In genomic region chr9:115034801-115035200, GRCh38 we compare ENCODE assay signal across 12 cellular contexts.
DNase-seq lines count a peak whose midpoint lies in the region; ATAC-seq and TF ChIP-seq lines count a peak whose summit lies in the region.
"Had no signal": no experiment of that assay in that cellular context is flagged by ENCODE, and none has a peak within 500 bp of the region (broad histone marks: within the 10 kb centered on the region; RNA-seq: fewer than 3 reads in every experiment).

No MANE protein-coding gene starts in this region.

- intact Hi-C loops in dendritic cell treated with granulocyte-macrophage colony-stimulating factor and Interleukin-4, amounts not matched to agents 40 ng/mL and 50 ng/mL, for 4 days (cut with micrococcal nuclease): no loop called here

- H3K27me3 Mint-ChIP-seq in dendritic cell treated with granulocyte-macrophage colony-stimulating factor and Interleukin-4, amounts not matched to agents 40 ng/mL and 50 ng/mL, for 4 days: peaks cover 32% of the 10 kb centered on the region
- no peaks in the 10 kb centered on the region for H3K27me3 Mint-ChIP-seq in effector memory CD8-positive, alpha-beta T cell

- peak overlapping the region; percentile 59 for H3K27ac Mint-ChIP-seq in dendritic cell treated with granulocyte-macrophage colony-stimulating factor and Interleukin-4, amounts not matched to agents 40 ng/mL and 50 ng/mL, for 4 days
- peak overlapping the region in 1 of 2 donors; percentile 36 for H3K27ac Mint-ChIP-seq in effector memory CD8-positive, alpha-beta T cell

- H3K4me1 Mint-ChIP-seq in dendritic cell treated with granulocyte-macrophage colony-stimulating factor and Interleukin-4, amounts not matched to agents 40 ng/mL and 50 ng/mL, for 4 days (ENCODE audit: low read depth): peaks cover 47% of the 10 kb centered on the region
- H3K4me1 Mint-ChIP-seq in effector memory CD8-positive, alpha-beta T cell (ENCODE audit: low read depth in 2 of 2): peaks cover 10 to 13% of the 10 kb centered on the region in 2 donors

- H3K4me2 ChIP-seq in osteoblast (ENCODE audit: insufficient read depth, low read length): peak overlapping the region; percentile 11
- H3K4me2 ChIP-seq: KMS-11 had no signal

- ATAC-seq in HG02840 (IDR thresholded peaks at IDR 0.05; ENCODE audit: low FRiP score, unreplicated experiment): no peak
- no peak for ATAC-seq in effector memory CD8-positive, alpha-beta T cell (replicated peaks)

- H3K27ac ChIP-seq in osteoblast (ENCODE audit: low read depth, low read length): peak overlapping the region; percentile 90
- H3K27ac ChIP-seq: KMS-11 had no signal

- no peak overlapping the region for H2AFZ ChIP-seq in osteoblast (ENCODE audit: low read length)

- no peaks in the 10 kb centered on the region for H3K9me3 ChIP-seq in osteoblast (ENCODE audit: low read depth, low read length)

- DNase-seq in AG09309 (ENCODE audit: low read depth): peak; percentile 70
- peak; percentile 7 for DNase-seq in LoVo (ENCODE audit: low spot score)
- DNase-seq in osteoblast (ENCODE audit: insufficient read length, low spot score, missing footprints): peak; percentile 56
- no peak for DNase-seq in effector memory CD8-positive, alpha-beta T cell
- no peak for DNase-seq in amygdala (lab: John Stamatoyannopoulos, UW)
- DNase-seq in activated naive CD4-positive, alpha-beta T cell (lab: John Stamatoyannopoulos, UW): no peak
- DNase-seq: hippocampal formation, NCI-H524, substantia nigra had no signal

- H3K36me3 ChIP-seq in osteoblast (ENCODE audit: insufficient read depth, low read length): peaks cover 80% of the 10 kb centered on the region

- H3K4me3 ChIP-seq in AG09309 (ENCODE audit: control insufficient read depth, low read depth, low read length) (no peak overlapping the region), osteoblast (ENCODE audit: insufficient read depth, low read length) (no peak overlapping the region)

- H3K4me3 Mint-ChIP-seq in dendritic cell treated with granulocyte-macrophage colony-stimulating factor and Interleukin-4, amounts not matched to agents 40 ng/mL and 50 ng/mL, for 4 days: no peak overlapping the region
- H3K4me3 Mint-ChIP-seq in effector memory CD8-positive, alpha-beta T cell: no peak overlapping the region

- H3K27me3 ChIP-seq in osteoblast (ENCODE audit: insufficient read depth, low read length): no peaks in the 10 kb centered on the region

- no peaks in the 10 kb centered on the region for H3K79me2 ChIP-seq in osteoblast (ENCODE audit: insufficient read depth, low read length)

- no peaks in the 10 kb centered on the region for H3K36me3 Mint-ChIP-seq in dendritic cell treated with granulocyte-macrophage colony-stimulating factor and Interleukin-4, amounts not matched to agents 40 ng/mL and 50 ng/mL, for 4 days (ENCODE audit: low read depth)
- H3K36me3 Mint-ChIP-seq in effector memory CD8-positive, alpha-beta T cell (ENCODE audit: insufficient read depth): no peaks in the 10 kb centered on the region

- peaks cover 30% of the 10 kb centered on the region for H3K4me1 ChIP-seq in osteoblast (ENCODE audit: insufficient read depth, low read length)

- no peaks in the 10 kb centered on the region for H4K20me1 ChIP-seq in osteoblast (ENCODE audit: insufficient read depth, low read length)

- TF ChIP-seq CTCF in AG09309 (IDR thresholded peaks at IDR 0.05; ENCODE audit: control insufficient read depth, insufficient read depth, low read depth, low read length, missing control alignments) (no peak), osteoblast (IDR thresholded peaks at IDR 0.05; ENCODE audit: extremely low read depth, low read depth, low read length) (no peak)

- H3K9me3 Mint-ChIP-seq in dendritic cell treated with granulocyte-macrophage colony-stimulating factor and Interleukin-4, amounts not matched to agents 40 ng/mL and 50 ng/mL, for 4 days: no peaks in the 10 kb centered on the region
- H3K9me3 Mint-ChIP-seq in effector memory CD8-positive, alpha-beta T cell: no peaks in the 10 kb centered on the region

Comparison
In these comparisons a context has a peak if more than half of its experiments do, and no peak if none do; other contexts are left out.
1. DNase-seq: peak in AG09309 (single experiment), LoVo (single experiment) and osteoblast (single experiment); none in effector memory CD8-positive, alpha-beta T cell (0 of 3), amygdala (0 of 56) and activated naive CD4-positive, alpha-beta T cell (0 of 4).